In genomic region chr3:114056130-114057010, GRCh38 we compare ENCODE assay signal across 1 cellular context.
TF ChIP-seq lines count a peak whose summit lies in the region.

Gene CCDC191, minus strand, starts transcription at chr3:114056526. Its CDS starts 60 bp downstream, at chr3:114056466.
Gene QTRT2, plus strand, starts transcription at chr3:114056737. Its CDS starts 8,521 bp downstream, at chr3:114065258.

TF ChIP-seq in HepG2, 621 proteins besides CTCF, POLR2A, EP300 and RAD21 (continued from another document and continues in another):
- peak; percentile 81 for TF ChIP-seq ZNF687 (CRISPR knock-in tag; IDR thresholded peaks at IDR 0.05)
- peak; percentile 97 for TF ChIP-seq GATAD1 (CRISPR knock-in tag; IDR thresholded peaks at IDR 0.05)
- TF ChIP-seq GABPB1 (CRISPR knock-in tag; IDR thresholded peaks at IDR 0.05) = peak; percentile 88
- peak; percentile 84 for TF ChIP-seq HDAC2 (CRISPR knock-in tag; IDR thresholded peaks at IDR 0.05)
- TF ChIP-seq TERF1 (CRISPR knock-in tag; IDR thresholded peaks at IDR 0.05) = no peak
- peak; percentile 57; the same call in 1 of the 2 replicates for TF ChIP-seq ZNF280D (CRISPR knock-in tag; IDR thresholded peaks at IDR 0.05)
- peak; percentile 59; the same call in 1 of the 2 replicates for TF ChIP-seq DR1 (CRISPR knock-in tag; IDR thresholded peaks at IDR 0.05)
- TF ChIP-seq HOXD1 (CRISPR knock-in tag; IDR thresholded peaks at IDR 0.05) = 0 out of 2 replicates have a peak, but pooled peaks have one; percentile 37
- peak; percentile 50 for TF ChIP-seq GATAD2A (CRISPR knock-in tag; IDR thresholded peaks at IDR 0.05)
- no peak for TF ChIP-seq CHCHD3 (CRISPR knock-in tag; IDR thresholded peaks at IDR 0.05)
- peak; percentile 63 for TF ChIP-seq TEAD3 (CRISPR knock-in tag; optimal IDR thresholded peaks at IDR 0.05; ENCODE audit: borderline replicate concordance)
- no peak for TF ChIP-seq HHEX (CRISPR knock-in tag; IDR thresholded peaks at IDR 0.05)
- TF ChIP-seq ZNF513 (CRISPR knock-in tag; conservative IDR thresholded peaks at IDR 0.05) = no peak; the same call in 1 of the 2 replicates
- TF ChIP-seq ZNF775 (CRISPR knock-in tag; IDR thresholded peaks at IDR 0.05; ENCODE audit: borderline replicate concordance) = no peak
- TF ChIP-seq TBP (CRISPR knock-in tag; IDR thresholded peaks at IDR 0.05) = peak; percentile 74; the same call in 1 of the 2 replicates
- peak; percentile 37; the same call in 1 of the 2 replicates for TF ChIP-seq ATF7-NPFF (CRISPR knock-in tag; IDR thresholded peaks at IDR 0.05; ENCODE audit: low read depth)
- TF ChIP-seq MEF2D (CRISPR knock-in tag; IDR thresholded peaks at IDR 0.05) = peak; percentile 83; the same call in 1 of the 2 replicates
- no peak for TF ChIP-seq ZNF407 (CRISPR knock-in tag; IDR thresholded peaks at IDR 0.05; ENCODE audit: not compliant biosample characterization)
- TF ChIP-seq HDAC1 (CRISPR knock-in tag; IDR thresholded peaks at IDR 0.05) = peak; percentile 96
- no peak for TF ChIP-seq ZNF260 (CRISPR knock-in tag; IDR thresholded peaks at IDR 0.05; ENCODE audit: borderline replicate concordance, low read depth)
- no peak for TF ChIP-seq ZNF460 (CRISPR knock-in tag; IDR thresholded peaks at IDR 0.05; ENCODE audit: borderline replicate concordance)
- peak; percentile 13; the same call in 1 of the 2 replicates for TF ChIP-seq BCL3 (CRISPR knock-in tag; IDR thresholded peaks at IDR 0.05)
- peak; percentile 41 for TF ChIP-seq NFKB2 (CRISPR knock-in tag; IDR thresholded peaks at IDR 0.05; ENCODE audit: borderline replicate concordance)
- no peak for TF ChIP-seq ZNF414 (CRISPR knock-in tag; IDR thresholded peaks at IDR 0.05)
- peak; percentile 62; the same call in 1 of the 2 replicates for TF ChIP-seq KDM5B (CRISPR knock-in tag; IDR thresholded peaks at IDR 0.05; ENCODE audit: borderline replicate concordance)
- TF ChIP-seq MATR3 (CRISPR knock-in tag; IDR thresholded peaks at IDR 0.05) = no peak
- peak; percentile 60; the same call in 1 of the 2 replicates for TF ChIP-seq MEIS1 (CRISPR knock-in tag; IDR thresholded peaks at IDR 0.05; ENCODE audit: borderline replicate concordance)
- TF ChIP-seq ZBTB38 (CRISPR knock-in tag; IDR thresholded peaks at IDR 0.05) = no peak
- TF ChIP-seq E2F2 (CRISPR knock-in tag; IDR thresholded peaks at IDR 0.05; ENCODE audit: borderline replicate concordance) = peak; percentile 96
- TF ChIP-seq ZNF7 (CRISPR knock-in tag; IDR thresholded peaks at IDR 0.05) = no peak
- TF ChIP-seq ZNF788 (CRISPR knock-in tag; IDR thresholded peaks at IDR 0.05; ENCODE audit: borderline replicate concordance) = peak; percentile 68
- peak; percentile 90 for TF ChIP-seq ZNF766 (CRISPR knock-in tag; IDR thresholded peaks at IDR 0.05; ENCODE audit: borderline replicate concordance)
- no peak for TF ChIP-seq HNRNPUL1 (IDR thresholded peaks at IDR 0.05; ENCODE audit: low read depth, low read length)
- no peak for TF ChIP-seq ZNF547 (CRISPR knock-in tag; IDR thresholded peaks at IDR 0.05)
- no peak for TF ChIP-seq ZNF703 (CRISPR knock-in tag; IDR thresholded peaks at IDR 0.05; ENCODE audit: borderline replicate concordance)
- TF ChIP-seq ZNF441 (CRISPR knock-in tag; IDR thresholded peaks at IDR 0.05; ENCODE audit: borderline replicate concordance) = 0 out of 2 replicates have a peak, but pooled peaks have one; percentile 45
- no peak for TF ChIP-seq ZNF30 (CRISPR knock-in tag; IDR thresholded peaks at IDR 0.05)
- TF ChIP-seq FIP1L1 (IDR thresholded peaks at IDR 0.05; ENCODE audit: borderline replicate concordance, insufficient read depth, low read depth, low read length) = no peak
- no peak for TF ChIP-seq ZNF550 (CRISPR knock-in tag; IDR thresholded peaks at IDR 0.05; ENCODE audit: borderline replicate concordance)
- no peak for TF ChIP-seq FOSL1 (CRISPR knock-in tag; IDR thresholded peaks at IDR 0.05; ENCODE audit: borderline replicate concordance)
